In the genomic region with DNA sequence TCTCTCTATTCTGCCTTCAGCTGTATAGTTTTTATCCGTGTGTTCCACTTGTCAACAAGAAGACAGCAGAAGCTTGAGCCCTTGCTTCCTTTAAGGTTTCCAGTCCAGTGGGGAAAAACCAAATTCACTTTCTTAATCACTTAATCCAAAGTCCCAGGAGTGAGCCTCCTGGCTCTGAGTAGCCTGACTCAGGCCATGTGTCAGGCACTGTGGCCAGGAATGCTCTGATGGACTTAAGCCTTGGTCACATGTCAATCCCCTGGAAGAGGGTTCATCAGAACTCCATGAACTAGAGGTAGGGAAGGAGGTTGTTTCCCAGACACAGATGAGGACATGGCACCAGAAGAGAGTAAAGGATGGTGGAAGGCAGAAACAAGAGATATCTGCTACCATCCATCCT, we compare ENCODE assay signal across 16 cellular contexts. TPM values are rescaled to one million over a fixed set of nuclear protein-coding genes. Genes with fewer than 3 reads are reported as not detected.
DNase-seq lines count a peak whose midpoint lies in the region; ATAC-seq and TF ChIP-seq lines count a peak whose summit lies in the region.
"Had no signal": no experiment of that assay in that cellular context is flagged by ENCODE, and none has a peak within 500 bp of the region (broad histone marks: within the 10 kb centered on the region; RNA-seq: fewer than 3 reads in every experiment).

No MANE protein-coding gene starts in this region.

- H3K27ac Mint-ChIP-seq in activated CD4-positive, alpha-beta T cell treated with anti-CD3 and anti-CD28 coated beads, Interleukin-2, amount 10 ng/mL, durations not matched to agents 7 days and 5 days: peak overlapping the region; percentile 74
- no peak overlapping the region for H3K27ac Mint-ChIP-seq in activated CD4-positive, alpha-beta T cell treated with anti-CD3 and anti-CD28 coated beads, Interleukin-2, amount 10 ng/mL, durations not matched to agents 24 days and 14 days

- no peak overlapping the region for H3K4me3 Mint-ChIP-seq in activated CD4-positive, alpha-beta T cell treated with anti-CD3 and anti-CD28 coated beads, Interleukin-2, amount 10 ng/mL, durations not matched to agents 7 days and 5 days
- no peak overlapping the region for H3K4me3 Mint-ChIP-seq in activated CD4-positive, alpha-beta T cell treated with anti-CD3 and anti-CD28 coated beads, Interleukin-2, amount 10 ng/mL, durations not matched to agents 24 days and 14 days

- TF ChIP-seq CTCF in WERI-Rb-1 (IDR thresholded peaks at IDR 0.05; ENCODE audit: low read depth, low read length) (no peak), lower lobe of right lung (IDR thresholded peaks at IDR 0.05) (no peak)

- H3K27ac ChIP-seq in WERI-Rb-1 (no peak overlapping the region), lower lobe of right lung (peak overlapping the region; percentile 64), subcutaneous abdominal adipose tissue (ENCODE audit: low read depth, low read length) (peak overlapping the region; percentile 47)
- H3K27ac ChIP-seq: C4-2B had no signal

- POLR2A ChIA-PET in activated CD4-positive, alpha-beta T cell treated with anti-CD3 and anti-CD28 coated beads, Interleukin-2, amount 10 ng/mL, durations not matched to agents 7 days and 5 days (lab: Charles Lee): no interaction called here

- H3K27me3 ChIP-seq in WERI-Rb-1 (ENCODE audit: insufficient read depth, low read depth, severe bottlenecking) (no peaks in the 10 kb centered on the region), lower lobe of right lung (ENCODE audit: low read depth) (no peaks in the 10 kb centered on the region), subcutaneous abdominal adipose tissue (ENCODE audit: control insufficient read depth in 5 of 5, insufficient read depth in 4 of 5, low read length in 5 of 5) (no peaks in the 10 kb centered on the region), MG63 (no peaks in the 10 kb centered on the region)

- ATAC-seq in lower lobe of right lung (no peak), GM19351 (IDR thresholded peaks at IDR 0.05; ENCODE audit: unreplicated experiment) (no peak), HG02610 (IDR thresholded peaks at IDR 0.05; ENCODE audit: unreplicated experiment) (no peak)
- ATAC-seq: HCT116 had no signal

- no peaks in the 10 kb centered on the region for H3K27me3 Mint-ChIP-seq in activated CD4-positive, alpha-beta T cell treated with anti-CD3 and anti-CD28 coated beads, Interleukin-2, amount 10 ng/mL, durations not matched to agents 7 days and 5 days
- H3K27me3 Mint-ChIP-seq in activated CD4-positive, alpha-beta T cell treated with anti-CD3 and anti-CD28 coated beads, Interleukin-2, amount 10 ng/mL, durations not matched to agents 24 days and 14 days: no peaks in the 10 kb centered on the region

- H3K36me3 ChIP-seq in WERI-Rb-1 (no peaks in the 10 kb centered on the region), lower lobe of right lung (peaks cover 16% of the 10 kb centered on the region), subcutaneous abdominal adipose tissue (ENCODE audit: control insufficient read depth in 5 of 5, insufficient read depth in 5 of 5, low read length in 5 of 5) (peaks cover 0 to 9% (median 4%) of the 10 kb centered on the region in 5 donors), MG63 (no peaks in the 10 kb centered on the region)

- no peak overlapping the region for H3K4me3 ChIP-seq in WERI-Rb-1 (ENCODE audit: low read depth, low read length)
- no peak overlapping the region for H3K4me3 ChIP-seq in lower lobe of right lung
- H3K4me3 ChIP-seq in subcutaneous abdominal adipose tissue (ENCODE audit: low read depth in 1 of 5, low read length in 5 of 5): no peak overlapping the region
- no peak overlapping the region for H3K4me3 ChIP-seq in MG63

- H3K9me3 Mint-ChIP-seq in activated CD4-positive, alpha-beta T cell treated with anti-CD3 and anti-CD28 coated beads, Interleukin-2, amount 10 ng/mL, durations not matched to agents 7 days and 5 days: no peaks in the 10 kb centered on the region
- H3K9me3 Mint-ChIP-seq in activated CD4-positive, alpha-beta T cell treated with anti-CD3 and anti-CD28 coated beads, Interleukin-2, amount 10 ng/mL, durations not matched to agents 24 days and 14 days: no peaks in the 10 kb centered on the region

- H3K9me3 ChIP-seq in WERI-Rb-1 (ENCODE audit: severe bottlenecking) (no peaks in the 10 kb centered on the region), lower lobe of right lung (no peaks in the 10 kb centered on the region), subcutaneous abdominal adipose tissue (ENCODE audit: control insufficient read depth in 5 of 5, low read length in 5 of 5) (no peaks in the 10 kb centered on the region), MG63 (no peaks in the 10 kb centered on the region)

- intact Hi-C loops in activated CD4-positive, alpha-beta T cell treated with anti-CD3 and anti-CD28 coated beads, Interleukin-2, amount 10 ng/mL, durations not matched to agents 24 days and 14 days (cut with micrococcal nuclease): no loop called here
- intact Hi-C loops in lower lobe of right lung (cut with DNase I): no loop called here

- peaks cover 48% of the 10 kb centered on the region for H3K4me1 Mint-ChIP-seq in activated CD4-positive, alpha-beta T cell treated with anti-CD3 and anti-CD28 coated beads, Interleukin-2, amount 10 ng/mL, durations not matched to agents 7 days and 5 days
- H3K4me1 Mint-ChIP-seq in activated CD4-positive, alpha-beta T cell treated with anti-CD3 and anti-CD28 coated beads, Interleukin-2, amount 10 ng/mL, durations not matched to agents 24 days and 14 days: peaks cover 30% of the 10 kb centered on the region

- DNase-seq in activated CD4-positive, alpha-beta T cell treated with anti-CD3 and anti-CD28 coated beads, Interleukin-2, amount 10 ng/mL, durations not matched to agents 7 days and 5 days: no peak
- DNase-seq in activated CD4-positive, alpha-beta T cell treated with anti-CD3 and anti-CD28 coated beads, Interleukin-2, amount 10 ng/mL, durations not matched to agents 24 days and 14 days: no peak
- peak; percentile 61 for DNase-seq in WERI-Rb-1
- no peak for DNase-seq in lower lobe of right lung
- DNase-seq in MG63: no peak
- DNase-seq: COR-L47, DMS53, NCI-H1048, NCI-H345, NCI-H526 treated with DMSO at 0.1 percent for 48 hours had no signal

- peaks cover 82% of the 10 kb centered on the region for H3K4me1 ChIP-seq in lower lobe of right lung
- H3K4me1 ChIP-seq in subcutaneous abdominal adipose tissue (ENCODE audit: control insufficient read depth in 5 of 5, insufficient read depth in 5 of 5, low read length in 5 of 5): peaks cover 13 to 60% (median 47%) of the 10 kb centered on the region in 5 donors

- H3K9ac ChIP-seq in subcutaneous abdominal adipose tissue (ENCODE audit: low read length in 5 of 5): no peak overlapping the region

- H3K36me3 Mint-ChIP-seq in activated CD4-positive, alpha-beta T cell treated with anti-CD3 and anti-CD28 coated beads, Interleukin-2, amount 10 ng/mL, durations not matched to agents 7 days and 5 days (ENCODE audit: low read depth): peaks cover 1% of the 10 kb centered on the region
- no peaks in the 10 kb centered on the region for H3K36me3 Mint-ChIP-seq in activated CD4-positive, alpha-beta T cell treated with anti-CD3 and anti-CD28 coated beads, Interleukin-2, amount 10 ng/mL, durations not matched to agents 24 days and 14 days (ENCODE audit: low read depth)

- CTCF ChIA-PET in activated CD4-positive, alpha-beta T cell treated with anti-CD3 and anti-CD28 coated beads, Interleukin-2, amount 10 ng/mL, durations not matched to agents 7 days and 5 days (lab: Charles Lee): interaction anchor here (1.0 to 2.1 kb wide), 3 partner anchors 8 to 36 kb away, joined by 3 to 6 read pairs (median 3); no protein-coding TSS in a partner anchor

RNA-seq across cellular contexts. Expression of gene VIPR1, which starts 8.8 kb away (rescaled TPM):
- total RNA-seq in activated CD4-positive, alpha-beta T cell treated with anti-CD3 and anti-CD28 coated beads, Interleukin-2, amount 10 ng/mL, durations not matched to agents 7 days and 5 days: 10 to 100 TPM; 19.9 to 21.3 TPM
- 0.68 and 0.80 TPM in 2 replicates for total RNA-seq in activated CD4-positive, alpha-beta T cell treated with anti-CD3 and anti-CD28 coated beads, Interleukin-2, amount 10 ng/mL, durations not matched to agents 24 days and 14 days
- 212 TPM for total RNA-seq in lower lobe of right lung
- total RNA-seq in MG63 (2014; rRNA removed; shearing (Covaris generic); ENCODE audit: low replicate concordance): not detected in 2 replicates
- total RNA-seq: A172 had no signal

Comparison
In these comparisons a context has a peak if more than half of its experiments do, and no peak if none do; other contexts are left out.
1. RNA of gene VIPR1, which starts 8.8 kb away (total RNA-seq): 212 TPM in lower lobe of right lung (single experiment) and 19.9 to 21.3 TPM in activated CD4-positive, alpha-beta T cell treated with anti-CD3 and anti-CD28 coated beads, Interleukin-2, amount 10 ng/mL, durations not matched to agents 7 days and 5 days; 0.68 to 0.80 TPM in activated CD4-positive, alpha-beta T cell treated with anti-CD3 and anti-CD28 coated beads, Interleukin-2, amount 10 ng/mL, durations not matched to agents 24 days and 14 days and not detected in MG63; every median in the first group is over 10 times any median in the second.